In genomic region chr7:106369349-106369748, GRCh38 we compare ENCODE assay signal across 10 cellular contexts.
A peak's percentile ranks its signal among the peaks of the same experiment; 100 is the strongest.
DNase-seq lines count a peak whose midpoint lies in the region; ATAC-seq and TF ChIP-seq lines count a peak whose summit lies in the region.
"Had no signal": no experiment of that assay in that cellular context is flagged by ENCODE, and none has a peak within 500 bp of the region (broad histone marks: within the 10 kb centered on the region; RNA-seq: fewer than 3 reads in every experiment).

No MANE protein-coding gene starts in this region.

- no peaks in the 10 kb centered on the region for H3K36me3 ChIP-seq in kidney epithelial cell (ENCODE audit: control insufficient read depth, insufficient read depth, low read length)

- no peaks in the 10 kb centered on the region for H3K27me3 ChIP-seq in kidney epithelial cell (ENCODE audit: control insufficient read depth, insufficient read depth, low read length)

- H3K4me3 ChIP-seq in AG10803 (ENCODE audit: low read length) (no peak overlapping the region), kidney epithelial cell (ENCODE audit: low read depth, low read length) (no peak overlapping the region)

- DNase-seq in AG10803 (ENCODE audit: low read depth) (peak; percentile 71), HCEC 1CT (peak; percentile 78), astrocyte of the hippocampus (ENCODE audit: low read depth, low spot score) (peak; percentile 63), kidney epithelial cell (ENCODE audit: low read depth) (peak; percentile 50), DMS79 (lab: John Stamatoyannopoulos, UW) (no peak), NCI-H2171 treated with DMSO at 0.1 percent for 48 hours (lab: John Stamatoyannopoulos, UW) (no peak), NCI-H510A treated with DMSO at 0.1 percent for 48 hours (lab: John Stamatoyannopoulos, UW) (no peak)
- DNase-seq: DND-41, SHP77 had no signal

- no peak for TF ChIP-seq CTCF in AG10803 (conservative IDR thresholded peaks at IDR 0.05; ENCODE audit: low read length)
- no peak for TF ChIP-seq CTCF in kidney epithelial cell (IDR thresholded peaks at IDR 0.05; ENCODE audit: insufficient read depth, low read length, poor library complexity, severe bottlenecking)

- ATAC-seq in HG02840 (IDR thresholded peaks at IDR 0.05; ENCODE audit: low FRiP score, unreplicated experiment) = no peak

Comparison
In these comparisons a context has a peak if more than half of its experiments do, and no peak if none do; other contexts are left out.
1. DNase-seq: peak in AG10803 (single experiment), HCEC 1CT (single experiment), astrocyte of the hippocampus (single experiment) and kidney epithelial cell (single experiment); none in DMS79 (single experiment), NCI-H2171 treated with DMSO at 0.1 percent for 48 hours (single experiment) and NCI-H510A treated with DMSO at 0.1 percent for 48 hours (single experiment).